ENCODE assay signal across 9 cellular contexts in the genomic region with DNA sequence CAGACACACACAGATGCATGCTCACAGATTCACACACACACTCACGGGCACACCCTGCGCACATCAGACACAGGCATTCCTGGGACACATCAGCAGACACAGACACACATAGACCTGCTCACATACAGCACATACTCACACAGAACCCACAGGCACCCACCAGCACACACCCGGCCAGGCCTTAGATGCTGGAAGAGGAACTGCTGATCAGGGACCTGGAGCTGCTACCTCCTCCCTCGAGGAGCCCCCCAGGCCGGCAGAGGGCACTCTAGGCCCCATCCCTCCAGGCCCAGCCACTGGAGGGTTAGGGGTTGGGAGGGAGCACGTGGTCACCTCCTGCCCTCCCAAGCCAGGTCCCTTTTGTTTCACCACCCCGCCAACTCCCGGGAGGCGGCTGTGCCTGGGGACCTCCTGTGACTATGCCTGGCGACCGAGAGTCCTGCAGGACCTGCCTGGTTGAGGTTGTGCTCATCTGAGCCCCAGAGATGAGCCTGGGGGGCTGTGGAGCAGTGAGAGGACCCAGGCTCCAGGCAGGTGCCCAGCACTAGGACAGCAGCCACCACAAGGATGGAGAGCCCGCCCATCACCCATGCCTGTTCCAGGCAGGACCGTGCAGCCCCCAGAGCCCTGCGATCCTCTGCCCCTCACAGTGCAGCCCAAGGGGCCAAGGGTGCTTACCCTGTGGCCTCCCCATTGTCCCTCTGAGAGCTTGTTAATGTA. TPM values are rescaled to one million over a fixed set of nuclear protein-coding genes. Genes with fewer than 3 reads are reported as not detected.
DNase-seq lines count a peak whose midpoint lies in the region; ATAC-seq lines count a peak whose summit lies in the region.
"Had no signal": no experiment of that assay in that cellular context is flagged by ENCODE, and none has a peak within 500 bp of the region (broad histone marks: within the 10 kb centered on the region; RNA-seq: fewer than 3 reads in every experiment).

No MANE protein-coding gene starts in this region.

- peak overlapping the region in 1 of 8 donors; percentile 29 for H3K4me3 Mint-ChIP-seq in CD4-positive, alpha-beta memory T cell
- no peak overlapping the region for H3K4me3 Mint-ChIP-seq in immature natural killer cell
- H3K4me3 Mint-ChIP-seq: activated naive CD4-positive, alpha-beta T cell treated with anti-CD3 and anti-CD28 coated beads, Interleukin-2, amount 50 U/mL, for 24 hours had no signal

- peaks cover 3 to 5% of the 10 kb centered on the region in 2 donors for H3K27me3 Mint-ChIP-seq in CD4-positive, alpha-beta memory T cell
- H3K27me3 Mint-ChIP-seq in immature natural killer cell (ENCODE audit: low read depth in 3 of 3): peaks cover 4 to 5% (median 4%) of the 10 kb centered on the region in 3 donors

- H3K27ac Mint-ChIP-seq in CD4-positive, alpha-beta memory T cell: peak overlapping the region in 5 of 7 donors; percentile 0 to 57 (median 36)
- H3K27ac Mint-ChIP-seq in immature natural killer cell: peak overlapping the region in 2 of 6 donors; percentile 13 to 67

- no peaks in the 10 kb centered on the region for H3K9me3 Mint-ChIP-seq in CD4-positive, alpha-beta memory T cell
- H3K9me3 Mint-ChIP-seq in immature natural killer cell: no peaks in the 10 kb centered on the region
- H3K9me3 Mint-ChIP-seq: activated naive CD4-positive, alpha-beta T cell treated with anti-CD3 and anti-CD28 coated beads, Interleukin-2, amount 50 U/mL, for 24 hours had no signal

- H2AFZ ChIP-seq in Karpas-422 (ENCODE audit: low read length): peak overlapping the region; percentile 70; the same call in 1 of the 2 replicates

- peak in 4 of 5 donors; percentile 50 to 62 (median 55) for DNase-seq in CD4-positive, alpha-beta memory T cell
- DNase-seq in Karpas-422: peak; percentile 94
- peak; percentile 47 for DNase-seq in T-helper 9 cell
- DNase-seq in astrocyte of the hippocampus (ENCODE audit: low read depth, low spot score): peak; percentile 64
- peak; percentile 62 to 69 (median 66) for DNase-seq in immature natural killer cell
- peak; percentile 73 for DNase-seq in stimulated activated CD4-positive, alpha-beta T cell treated with anti-CD3 and anti-CD28 coated beads, Interleukin-4, amount 100 ng/mL, for 1 hour
- no peak for DNase-seq in GOT3 (lab: John Stamatoyannopoulos, UW)

- H3K27ac ChIP-seq in CD4-positive, alpha-beta memory T cell (ENCODE audit: low read depth, low read length): no peak overlapping the region
- H3K27ac ChIP-seq in Karpas-422 (ENCODE audit: low read length): peak overlapping the region; percentile 97

- H3K36me3 Mint-ChIP-seq in CD4-positive, alpha-beta memory T cell: no peaks in the 10 kb centered on the region
- H3K36me3 Mint-ChIP-seq in immature natural killer cell: peaks cover 0 to 3% (median 0%) of the 10 kb centered on the region in 3 donors
- H3K36me3 Mint-ChIP-seq: activated naive CD4-positive, alpha-beta T cell treated with anti-CD3 and anti-CD28 coated beads, Interleukin-2, amount 50 U/mL, for 24 hours had no signal

- peaks cover 0 to 6% (median 3%) of the 10 kb centered on the region in 4 donors for H3K4me1 Mint-ChIP-seq in CD4-positive, alpha-beta memory T cell
- peaks cover 0 to 3% of the 10 kb centered on the region in 2 donors for H3K4me1 Mint-ChIP-seq in immature natural killer cell

- H3K36me3 ChIP-seq in CD4-positive, alpha-beta memory T cell (ENCODE audit: insufficient read depth, low read length): no peaks in the 10 kb centered on the region
- no peaks in the 10 kb centered on the region for H3K36me3 ChIP-seq in Karpas-422 (ENCODE audit: insufficient read depth, low read length)

- intact Hi-C loops in CD4-positive, alpha-beta memory T cell (cut with micrococcal nuclease): loop anchor here (1.0 kb wide), 2 partner anchors 10 to 28 kb away; no protein-coding TSS in a partner anchor

- no peaks in the 10 kb centered on the region for H4K20me1 ChIP-seq in Karpas-422 (ENCODE audit: insufficient read depth, low read depth, low read length)

- H3K27me3 ChIP-seq in CD4-positive, alpha-beta memory T cell (ENCODE audit: insufficient read depth, low read length): peaks cover 3% of the 10 kb centered on the region
- no peaks in the 10 kb centered on the region for H3K27me3 ChIP-seq in Karpas-422 (ENCODE audit: low read length)

- H3K79me2 ChIP-seq in Karpas-422 (ENCODE audit: low read length): peaks cover 25% of the 10 kb centered on the region

- H3K9me2 ChIP-seq in Karpas-422 (replicated peaks; ENCODE audit: insufficient read depth, low read length): no peaks in the 10 kb centered on the region

- peak overlapping the region; percentile 97 for H3K9ac ChIP-seq in Karpas-422 (ENCODE audit: low read length)

- POLR2A ChIA-PET in CD4-positive, alpha-beta memory T cell (lab: Charles Lee; ENCODE audit: partially characterized antibody): interaction anchor here (1.0 to 3.3 kb wide), 5 partner anchors 17 to 74 kb away, joined by 3 to 50 read pairs (median 6); no protein-coding TSS in a partner anchor

- H3K4me1 ChIP-seq in CD4-positive, alpha-beta memory T cell (ENCODE audit: insufficient read depth, low read length): no peaks in the 10 kb centered on the region
- peaks cover 56% of the 10 kb centered on the region for H3K4me1 ChIP-seq in Karpas-422 (ENCODE audit: low read length)

- H3K4me2 ChIP-seq in Karpas-422 (ENCODE audit: low read depth, low read length, poor library complexity, severe bottlenecking): peak overlapping the region; percentile 100

- peak; percentile 73 for ATAC-seq in GM19467 (IDR thresholded peaks at IDR 0.05; ENCODE audit: unreplicated experiment)

- CTCF ChIA-PET in CD4-positive, alpha-beta memory T cell (lab: Charles Lee; ENCODE audit: partially characterized antibody): interaction anchor here (1.2 to 21.7 kb wide), 4 partner anchors 11 to 205 kb away, joined by 3 to 742 read pairs (median 29); no protein-coding TSS in a partner anchor

- no peaks in the 10 kb centered on the region for H3K9me3 ChIP-seq in CD4-positive, alpha-beta memory T cell (ENCODE audit: control insufficient read depth in 1 of 2, low read length in 2 of 2)
- H3K9me3 ChIP-seq in Karpas-422 (ENCODE audit: low read length): no peaks in the 10 kb centered on the region

- no peak overlapping the region for H3K4me3 ChIP-seq in CD4-positive, alpha-beta memory T cell (ENCODE audit: low read length in 2 of 2)
- peak overlapping the region; percentile 76 for H3K4me3 ChIP-seq in Karpas-422 (ENCODE audit: low read length)

RNA-seq across cellular contexts. Expression of gene PTMA, which starts 21.0 kb away (rescaled TPM):
- 1,000 to 10,000 TPM in 1 of 2 experiments, 100 to 1,000 TPM in 1; 974 to 1,069 TPM for total RNA-seq in CD4-positive, alpha-beta memory T cell
- 1,000 to 10,000 TPM; 1,347 to 1,836 TPM for polyA plus RNA-seq in CD4-positive, alpha-beta memory T cell
- total RNA-seq in Karpas-422 (2014; rRNA removed; shearing (Covaris generic); ENCODE audit: low replicate concordance): 1,532 and 1,657 TPM in 2 replicates
- polyA plus RNA-seq in immature natural killer cell: 1,000 to 10,000 TPM in 2 of 3 donors, 100 to 1,000 TPM in 1; 953 to 2,361 (median 1,987) TPM
